In the genomic region with DNA sequence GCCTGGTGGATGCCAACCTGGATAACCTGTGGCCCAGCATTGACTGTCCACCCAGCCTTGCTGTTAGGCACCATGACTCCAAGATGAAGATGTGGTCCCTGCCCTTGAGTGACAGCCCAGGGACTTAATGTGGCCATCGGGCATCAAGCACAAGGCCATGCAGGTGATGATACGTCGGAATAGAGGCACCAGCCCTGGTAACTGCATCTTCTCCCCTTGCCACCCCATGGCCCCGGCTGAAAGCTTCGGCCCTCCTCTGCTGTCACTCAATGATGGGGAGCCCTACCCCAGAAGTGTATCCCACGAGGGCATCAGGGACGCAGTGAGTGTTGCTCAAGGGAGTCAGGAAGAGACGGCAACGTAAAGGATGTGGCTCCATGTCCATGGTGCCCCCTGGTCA, we compare ENCODE assay signal across 1 cellular context.
TF ChIP-seq lines count a peak whose summit lies in the region.

No MANE protein-coding gene starts in this region.

TF ChIP-seq in IMR-90, 13 proteins besides CTCF, POLR2A, EP300 and RAD21:
- no peak for TF ChIP-seq MAZ (IDR thresholded peaks at IDR 0.05; ENCODE audit: borderline replicate concordance, low read depth, low read length)
- TF ChIP-seq CHD1 (IDR thresholded peaks at IDR 0.05; ENCODE audit: low read depth, low read length) = no peak
- no peak for TF ChIP-seq MXI1 (IDR thresholded peaks at IDR 0.05; ENCODE audit: borderline replicate concordance, low read depth, low read length)
- TF ChIP-seq RFX5 (IDR thresholded peaks at IDR 0.05; ENCODE audit: low read depth, low read length) = no peak
- no peak for TF ChIP-seq SMC3 (IDR thresholded peaks at IDR 0.05; ENCODE audit: low read depth, low read length)
- no peak for TF ChIP-seq BHLHE40 (IDR thresholded peaks at IDR 0.05; ENCODE audit: low read depth, low read length)
- TF ChIP-seq, protein P1, sequence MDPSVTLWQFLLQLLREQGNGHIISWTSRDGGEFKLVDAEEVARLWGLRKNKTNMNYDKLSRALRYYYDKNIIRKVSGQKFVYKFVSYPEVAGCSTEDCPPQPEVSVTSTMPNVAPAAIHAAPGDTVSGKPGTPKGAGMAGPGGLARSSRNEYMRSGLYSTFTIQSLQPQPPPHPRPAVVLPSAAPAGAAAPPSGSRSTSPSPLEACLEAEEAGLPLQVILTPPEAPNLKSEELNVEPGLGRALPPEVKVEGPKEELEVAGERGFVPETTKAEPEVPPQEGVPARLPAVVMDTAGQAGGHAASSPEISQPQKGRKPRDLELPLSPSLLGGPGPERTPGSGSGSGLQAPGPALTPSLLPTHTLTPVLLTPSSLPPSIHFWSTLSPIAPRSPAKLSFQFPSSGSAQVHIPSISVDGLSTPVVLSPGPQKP (IDR thresholded peaks at IDR 0.05; ENCODE audit: borderline replicate concordance, low read depth, low read length) = no peak
- TF ChIP-seq MAFK (IDR thresholded peaks at IDR 0.05; ENCODE audit: low read depth, low read length) = no peak
- TF ChIP-seq FOS (IDR thresholded peaks at IDR 0.05; ENCODE audit: low read depth, low read length) = no peak
- no peak for TF ChIP-seq CEBPB (IDR thresholded peaks at IDR 0.05; ENCODE audit: low read depth, low read length)
- TF ChIP-seq RCOR1 (IDR thresholded peaks at IDR 0.05; ENCODE audit: insufficient replicate concordance, low read length) = no peak
- TF ChIP-seq, protein P2, sequence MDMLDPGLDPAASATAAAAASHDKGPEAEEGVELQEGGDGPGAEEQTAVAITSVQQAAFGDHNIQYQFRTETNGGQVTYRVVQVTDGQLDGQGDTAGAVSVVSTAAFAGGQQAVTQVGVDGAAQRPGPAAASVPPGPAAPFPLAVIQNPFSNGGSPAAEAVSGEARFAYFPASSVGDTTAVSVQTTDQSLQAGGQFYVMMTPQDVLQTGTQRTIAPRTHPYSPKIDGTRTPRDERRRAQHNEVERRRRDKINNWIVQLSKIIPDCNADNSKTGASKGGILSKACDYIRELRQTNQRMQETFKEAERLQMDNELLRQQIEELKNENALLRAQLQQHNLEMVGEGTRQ (IDR thresholded peaks at IDR 0.05; ENCODE audit: low read depth, low read length) = no peak
- no peak for TF ChIP-seq NFE2L2 (IDR thresholded peaks at IDR 0.05; ENCODE audit: low read depth, low read length)
TF ChIP-seq in IMR-90: peak in this region for 0.
